17 cellular contexts compared by ENCODE assay signal in genomic region chr5:102747386-102748166, GRCh38. TPM values are rescaled to one million over a fixed set of nuclear protein-coding genes. Genes with fewer than 3 reads are reported as not detected.
DNase-seq lines count a peak whose midpoint lies in the region; ATAC-seq and TF ChIP-seq lines count a peak whose summit lies in the region.
"Had no signal": no experiment of that assay in that cellular context is flagged by ENCODE, and none has a peak within 500 bp of the region (broad histone marks: within the 10 kb centered on the region; RNA-seq: fewer than 3 reads in every experiment).

No MANE protein-coding gene starts in this region.

- H4K8ac ChIP-seq in mesendoderm (ENCODE audit: low read depth, low read length) = no peak overlapping the region

- no peak overlapping the region for H2BK5ac ChIP-seq in mesendoderm (ENCODE audit: low read length)

- H3K56ac ChIP-seq in mesendoderm (ENCODE audit: low read length) = no peak overlapping the region

- H3K27ac ChIP-seq in mesendoderm (ENCODE audit: low read depth, low read length) (no peak overlapping the region), stomach (no peak overlapping the region)
- H3K27ac ChIP-seq: 22Rv1, left ventricle myocardium inferior, PC-9 had no signal

- intact Hi-C loops in stomach (cut with DNase I; ENCODE audit: low total_unique reads) = no loop called here

- H3K79me1 ChIP-seq in mesendoderm (ENCODE audit: low read length) = no peaks in the 10 kb centered on the region

- no peaks in the 10 kb centered on the region for H3K9me3 ChIP-seq in stomach
- H3K9me3 ChIP-seq: Caco-2, left ventricle myocardium inferior had no signal

- no peak for TF ChIP-seq POLR2A in stomach (IDR thresholded peaks at IDR 0.05)

- H3K27me3 ChIP-seq in mesendoderm (ENCODE audit: insufficient read depth, low read length, poor library complexity) = no peaks in the 10 kb centered on the region
- no peaks in the 10 kb centered on the region for H3K27me3 ChIP-seq in stomach

- H3K4ac ChIP-seq in mesendoderm (ENCODE audit: low read depth, low read length) = no peak overlapping the region

- H4K5ac ChIP-seq in mesendoderm (ENCODE audit: low read length) = no peak overlapping the region

- no CpG with 5 or more reads among the region's 4 CpGs for WGBS in mesendoderm (ENCODE audit: extremely low coverage, insufficient coverage, low lambda C conversion rate)
- 72 to 76% (median 75%) methylated on average over 4 of the region's 4 CpGs for WGBS in stomach, 5 donors

- H3K4me3 ChIP-seq in mesendoderm (ENCODE audit: low read length) (no peak overlapping the region), stomach (no peak overlapping the region)
- H3K4me3 ChIP-seq: K562, left ventricle myocardium inferior, PC-9 had no signal

- TF ChIP-seq CTCF in stomach (IDR thresholded peaks at IDR 0.05) = no peak

- no peak overlapping the region for H2BK15ac ChIP-seq in mesendoderm (replicated peaks; ENCODE audit: low read depth)

- no peak overlapping the region for H3K23ac ChIP-seq in mesendoderm (ENCODE audit: low read length)

- no peak for TF ChIP-seq EP300 in stomach (IDR thresholded peaks at IDR 0.05)

- no peak overlapping the region for H3K18ac ChIP-seq in mesendoderm (ENCODE audit: low read length)

- H3K4me1 ChIP-seq in mesendoderm (ENCODE audit: control insufficient read depth, low read depth, low read length) (peaks cover 8% of the 10 kb centered on the region), stomach (no peaks in the 10 kb centered on the region)
- H3K4me1 ChIP-seq: Caco-2, left ventricle myocardium inferior had no signal

- no peak overlapping the region for H3K4me2 ChIP-seq in mesendoderm (ENCODE audit: low read length)
- H3K4me2 ChIP-seq: PC-9 had no signal

- H2BK120ac ChIP-seq in mesendoderm (ENCODE audit: low read depth, low read length) = no peak overlapping the region

- H2AK5ac ChIP-seq in mesendoderm (ENCODE audit: low read length) = no peak overlapping the region

- H3K79me2 ChIP-seq in mesendoderm (ENCODE audit: control insufficient read depth, insufficient read depth, low read length) = no peaks in the 10 kb centered on the region

- H3K36me3 ChIP-seq in mesendoderm (ENCODE audit: control insufficient read depth, insufficient read depth, low read length) (no peaks in the 10 kb centered on the region), stomach (no peaks in the 10 kb centered on the region)
- H3K36me3 ChIP-seq: left ventricle myocardium inferior had no signal

- peak; percentile 31 for DNase-seq in NCI-H748 (lab: John Stamatoyannopoulos, UW; ENCODE audit: unreplicated experiment)
- no peak for DNase-seq in NCI-H748 treated with DMSO at 0.1 percent for 48 hours (lab: John Stamatoyannopoulos, UW)
- peak; percentile 81 for DNase-seq in mesendoderm
- no peak for DNase-seq in stomach
- DNase-seq in NCI-H1105 (lab: John Stamatoyannopoulos, UW) = no peak
- DNase-seq: Caco-2; effector memory CD8-positive, alpha-beta T cell; left ventricle myocardium inferior; NCI-H2081 treated with DMSO at 0.1 percent for 48 hours; nucleus accumbens; PC-9; stimulated activated naive B cell treated with anti-CD40 and anti-IgM and Interleukin-4, amounts not matched to agents 10 μg/mL and 1 μg/mL and 100 μg/mL, for 72 hours had no signal

- peak; percentile 67 for ATAC-seq in GM21526 (IDR thresholded peaks at IDR 0.05; ENCODE audit: low FRiP score, unreplicated experiment)
- ATAC-seq in HG03103 (IDR thresholded peaks at IDR 0.05; ENCODE audit: low read depth, unreplicated experiment) = peak; percentile 63
- no peak for ATAC-seq in HG02763 (IDR thresholded peaks at IDR 0.05; ENCODE audit: unreplicated experiment)
- ATAC-seq: effector memory CD8-positive, alpha-beta T cell; K562 had no signal

- no peak overlapping the region for H3K9ac ChIP-seq in mesendoderm (ENCODE audit: low read length)

RNA-seq across cellular contexts. Expression of gene PAM, which starts 7.5 kb away (rescaled TPM):
- polyA plus RNA-seq in mesendoderm (2013, experiment 1 of 2) = 23.6 TPM
- 26.8 TPM for polyA plus RNA-seq in mesendoderm (2013, experiment 2 of 2)
- total RNA-seq in stomach = 100 to 1,000 TPM in 4 of 5 donors, 10 to 100 TPM in 1; 27.4 to 322 (median 218) TPM
- polyA plus RNA-seq in stomach = 10 to 100 TPM; 37.4 to 66.5 (median 39.1) TPM

Comparison
In these comparisons a context has a peak if more than half of its experiments do, and no peak if none do; other contexts are left out.
1. DNase-seq: peak in NCI-H748 (single experiment) and mesendoderm (single experiment); none in NCI-H748 treated with DMSO at 0.1 percent for 48 hours (single experiment), stomach (single experiment) and NCI-H1105 (single experiment).